ENCODE assay signal across 11 cellular contexts in the genomic region with DNA sequence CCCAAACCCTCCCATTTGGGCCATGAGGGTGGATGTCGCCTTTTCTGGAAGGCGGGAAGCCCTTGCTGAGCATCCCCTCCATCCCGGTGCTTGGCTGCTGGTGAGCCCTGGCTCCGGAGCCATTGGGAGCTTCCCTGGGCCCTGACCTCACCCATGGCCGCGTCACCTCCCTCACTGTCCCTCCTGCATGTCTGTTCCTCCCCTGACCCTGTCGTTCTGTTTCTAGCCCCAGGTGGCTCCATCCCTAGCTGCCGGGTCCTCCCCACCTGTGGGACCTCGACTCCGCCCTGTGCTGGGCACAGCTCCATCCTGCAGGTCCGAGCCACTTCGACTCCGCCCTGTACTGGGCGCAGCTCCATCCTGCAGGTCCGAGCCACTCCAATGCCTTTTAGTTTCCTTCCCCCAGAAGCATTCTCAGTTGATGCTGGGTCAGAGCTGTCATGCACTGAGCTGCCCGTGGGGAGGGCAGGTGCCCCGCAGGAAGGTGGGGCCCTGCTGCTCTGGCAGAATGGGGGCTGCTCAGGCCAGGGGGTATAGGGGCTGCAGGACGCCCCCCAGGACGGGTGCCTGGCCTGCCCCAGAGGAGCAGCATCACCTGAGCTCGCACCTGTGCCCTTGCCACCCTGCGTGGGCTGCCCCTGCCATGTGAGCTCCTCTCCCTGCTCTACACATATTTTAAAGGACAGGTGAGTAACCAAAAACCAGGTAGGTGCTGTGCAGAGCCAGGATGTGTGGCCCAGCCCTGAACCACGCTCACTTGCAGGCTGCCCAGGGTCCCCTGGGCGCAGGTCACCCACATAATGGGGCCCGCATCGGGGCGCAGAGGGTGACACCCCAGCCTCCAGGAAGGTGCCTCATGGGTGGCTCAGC. TPM values are rescaled to one million over a fixed set of nuclear protein-coding genes. Genes with fewer than 3 reads are reported as not detected.
DNase-seq lines count a peak whose midpoint lies in the region; ATAC-seq, FAIRE-seq and TF ChIP-seq lines count a peak whose summit lies in the region.
"Had no signal": no experiment of that assay in that cellular context is flagged by ENCODE, and none has a peak within 500 bp of the region (broad histone marks: within the 10 kb centered on the region; RNA-seq: fewer than 3 reads in every experiment).

No MANE protein-coding gene starts in this region.

- H3K4me1 ChIP-seq in right atrium auricular region (no peaks in the 10 kb centered on the region), Caco-2 (no peaks in the 10 kb centered on the region), SJCRH30 (no peaks in the 10 kb centered on the region; the same call in 1 of the 2 replicates)

- ATAC-seq in Right ventricle myocardium inferior (peak; percentile 15), left colon (peak; percentile 21), HG03565 (IDR thresholded peaks at IDR 0.05; ENCODE audit: unreplicated experiment) (no peak)
- peak; percentile 5 for ATAC-seq in activated CD8-positive, alpha-beta T cell treated with anti-CD3 and anti-CD28 coated beads, Interleukin-2, amount 10 ng/mL, durations not matched to agents 7 days and 5 days

- intact Hi-C loops in Right ventricle myocardium inferior (cut with DNase I) (no loop called here), left colon (cut with DNase I, micrococcal nuclease) (no loop called here), Caco-2 (cut with micrococcal nuclease; ENCODE audit: unreplicated experiment) (no loop called here)

- TF ChIP-seq CTCF in right atrium auricular region (IDR thresholded peaks at IDR 0.05) = no peak
- no peak for TF ChIP-seq CTCF in D721Med (IDR thresholded peaks at IDR 0.05; ENCODE audit: insufficient read depth, missing control alignments)
- no peak for TF ChIP-seq CTCF in Caco-2 (IDR thresholded peaks at IDR 0.05; ENCODE audit: insufficient read depth in 1 of 2, low read depth in 1 of 2, low read length in 1 of 2, severe bottlenecking in 1 of 2, unreplicated experiment in 1 of 2)

- no TSS peak for BruUV-seq in Caco-2 (replicated peaks; lab: Mats Ljungman, UMichigan)

- H3K4me3 Mint-ChIP-seq in activated CD8-positive, alpha-beta T cell treated with anti-CD3 and anti-CD28 coated beads, Interleukin-2, amount 10 ng/mL, durations not matched to agents 7 days and 5 days = no peak overlapping the region
- H3K4me3 Mint-ChIP-seq in Caco-2 (ENCODE audit: unreplicated experiment) = no peak overlapping the region
- H3K4me3 Mint-ChIP-seq: CD8-positive, alpha-beta T cell had no signal

- peak; percentile 64 for DNase-seq in Right ventricle myocardium inferior (ENCODE audit: missing footprints)
- DNase-seq in right atrium auricular region (ENCODE audit: low spot score) = no peak
- DNase-seq in activated CD8-positive, alpha-beta T cell treated with anti-CD3 and anti-CD28 coated beads, Interleukin-2, amount 10 ng/mL, durations not matched to agents 7 days and 5 days = no peak
- DNase-seq in left colon = no peak
- no peak for DNase-seq in D721Med (ENCODE audit: insufficient read length, low spot score)
- no peak for DNase-seq in Caco-2
- DNase-seq in SJCRH30 = no peak
- DNase-seq: NCI-H345; stimulated activated naive CD4-positive, alpha-beta T cell treated with Interleukin-2 at 50 U/mL for 16 hours had no signal

- peaks cover 3% of the 10 kb centered on the region for H3K27me3 Mint-ChIP-seq in activated CD8-positive, alpha-beta T cell treated with anti-CD3 and anti-CD28 coated beads, Interleukin-2, amount 10 ng/mL, durations not matched to agents 7 days and 5 days (ENCODE audit: low read depth)
- H3K27me3 Mint-ChIP-seq in Caco-2 (ENCODE audit: insufficient read depth, unreplicated experiment) = peaks cover 5% of the 10 kb centered on the region

- H3K9me3 ChIP-seq in right atrium auricular region (no peaks in the 10 kb centered on the region), Caco-2 (no peaks in the 10 kb centered on the region), SJCRH30 (replicated peaks) (no peaks in the 10 kb centered on the region)

- H3K27ac Mint-ChIP-seq in activated CD8-positive, alpha-beta T cell treated with anti-CD3 and anti-CD28 coated beads, Interleukin-2, amount 10 ng/mL, durations not matched to agents 7 days and 5 days = no peak overlapping the region
- H3K27ac Mint-ChIP-seq in Caco-2 (ENCODE audit: unreplicated experiment) = no peak overlapping the region
- H3K27ac Mint-ChIP-seq: CD8-positive, alpha-beta T cell had no signal

- no peak for FAIRE-seq in D721Med (lab: Jason Lieb, UNC)

- peaks cover 26% of the 10 kb centered on the region for H3K4me1 Mint-ChIP-seq in activated CD8-positive, alpha-beta T cell treated with anti-CD3 and anti-CD28 coated beads, Interleukin-2, amount 10 ng/mL, durations not matched to agents 7 days and 5 days (ENCODE audit: low read depth)
- no peaks in the 10 kb centered on the region for H3K4me1 Mint-ChIP-seq in Caco-2 (ENCODE audit: low read depth, unreplicated experiment)

- H3K9me3 Mint-ChIP-seq in activated CD8-positive, alpha-beta T cell treated with anti-CD3 and anti-CD28 coated beads, Interleukin-2, amount 10 ng/mL, durations not matched to agents 7 days and 5 days (ENCODE audit: insufficient read depth) = no peaks in the 10 kb centered on the region
- peaks cover 18% of the 10 kb centered on the region for H3K9me3 Mint-ChIP-seq in Caco-2 (ENCODE audit: unreplicated experiment)
- H3K9me3 Mint-ChIP-seq: CD8-positive, alpha-beta T cell had no signal

- CTCF ChIA-PET in activated CD8-positive, alpha-beta T cell treated with anti-CD3 and anti-CD28 coated beads, Interleukin-2, amount 10 ng/mL, durations not matched to agents 7 days and 5 days (lab: Charles Lee) = interaction anchor here (0.6 to 2.6 kb wide), 6 partner anchors 9 to 481 kb away, joined by 3 to 15 read pairs (median 4); no protein-coding TSS in a partner anchor
- CTCF ChIA-PET in Caco-2 (lab: Charles Lee) = interaction anchor here (0.9 to 2.8 kb wide), 3 partner anchors 9 to 251 kb away, joined by 3 to 11 read pairs (median 5); no protein-coding TSS in a partner anchor

- peaks cover 2% of the 10 kb centered on the region for H3K36me3 Mint-ChIP-seq in activated CD8-positive, alpha-beta T cell treated with anti-CD3 and anti-CD28 coated beads, Interleukin-2, amount 10 ng/mL, durations not matched to agents 7 days and 5 days (ENCODE audit: low read depth)
- peaks cover 10% of the 10 kb centered on the region for H3K36me3 Mint-ChIP-seq in Caco-2 (ENCODE audit: insufficient read depth, unreplicated experiment)
- H3K36me3 Mint-ChIP-seq: CD8-positive, alpha-beta T cell had no signal

- H3K27me3 ChIP-seq in right atrium auricular region (no peaks in the 10 kb centered on the region), Caco-2 (replicated peaks; ENCODE audit: control insufficient read depth, insufficient read depth, low read length) (no peaks in the 10 kb centered on the region), SJCRH30 (no peaks in the 10 kb centered on the region)

- H3K4me3 ChIP-seq in right atrium auricular region (no peak overlapping the region), Caco-2 (ENCODE audit: low read depth, low read length) (no peak overlapping the region), SJCRH30 (no peak overlapping the region)

- H3K36me3 ChIP-seq in right atrium auricular region (peaks cover under 1% of the 10 kb centered on the region), Caco-2 (ENCODE audit: control insufficient read depth, insufficient read depth, low read length) (no peaks in the 10 kb centered on the region), SJCRH30 (no peaks in the 10 kb centered on the region)

- POLR2A ChIA-PET in activated CD8-positive, alpha-beta T cell treated with anti-CD3 and anti-CD28 coated beads, Interleukin-2, amount 10 ng/mL, durations not matched to agents 7 days and 5 days (lab: Charles Lee) = interaction anchor here (0.5 kb wide), 1 partner anchor 22 kb away, joined by 3 read pairs; no protein-coding TSS in a partner anchor
- POLR2A ChIA-PET in Caco-2 (lab: Charles Lee) = no interaction called here

- H3K27ac ChIP-seq in right atrium auricular region = no peak overlapping the region
- H3K27ac ChIP-seq in SJCRH30 = no peak overlapping the region

RNA-seq across cellular contexts. Expression of gene NOC4L, which starts 19.0 kb away (rescaled TPM):
- total RNA-seq in Right ventricle myocardium inferior (9.2 TPM), right atrium auricular region (1 to 10 TPM; 6.9 to 9.9 TPM), left colon (10 to 100 TPM; 13.3 to 19.9 TPM), Caco-2 (2022) (39.6 and 40.7 TPM in 2 replicates)
- 10 to 100 TPM; 32.8 to 34.4 TPM for total RNA-seq in activated CD8-positive, alpha-beta T cell treated with anti-CD3 and anti-CD28 coated beads, Interleukin-2, amount 10 ng/mL, durations not matched to agents 7 days and 5 days
- 14.3 and 15.4 TPM in 2 replicates for total RNA-seq in SJCRH30 (2014; rRNA removed; shearing (Covaris generic))

RNA-seq across cellular contexts. Expression of gene DDX51, which starts 19.2 kb away (rescaled TPM):
- 10.4 TPM for total RNA-seq in Right ventricle myocardium inferior
- 1 to 10 TPM; 6.6 to 8.0 TPM for total RNA-seq in right atrium auricular region
- 10 to 100 TPM; 27.6 to 28.4 TPM for total RNA-seq in activated CD8-positive, alpha-beta T cell treated with anti-CD3 and anti-CD28 coated beads, Interleukin-2, amount 10 ng/mL, durations not matched to agents 7 days and 5 days
- total RNA-seq in left colon = 10 to 100 TPM; 15.2 to 16.7 TPM
- 35.5 and 40.4 TPM in 2 replicates for total RNA-seq in Caco-2 (2022)
- 12.0 and 12.5 TPM in 2 replicates for total RNA-seq in SJCRH30 (2014; rRNA removed; shearing (Covaris generic))
